In the genomic region with DNA sequence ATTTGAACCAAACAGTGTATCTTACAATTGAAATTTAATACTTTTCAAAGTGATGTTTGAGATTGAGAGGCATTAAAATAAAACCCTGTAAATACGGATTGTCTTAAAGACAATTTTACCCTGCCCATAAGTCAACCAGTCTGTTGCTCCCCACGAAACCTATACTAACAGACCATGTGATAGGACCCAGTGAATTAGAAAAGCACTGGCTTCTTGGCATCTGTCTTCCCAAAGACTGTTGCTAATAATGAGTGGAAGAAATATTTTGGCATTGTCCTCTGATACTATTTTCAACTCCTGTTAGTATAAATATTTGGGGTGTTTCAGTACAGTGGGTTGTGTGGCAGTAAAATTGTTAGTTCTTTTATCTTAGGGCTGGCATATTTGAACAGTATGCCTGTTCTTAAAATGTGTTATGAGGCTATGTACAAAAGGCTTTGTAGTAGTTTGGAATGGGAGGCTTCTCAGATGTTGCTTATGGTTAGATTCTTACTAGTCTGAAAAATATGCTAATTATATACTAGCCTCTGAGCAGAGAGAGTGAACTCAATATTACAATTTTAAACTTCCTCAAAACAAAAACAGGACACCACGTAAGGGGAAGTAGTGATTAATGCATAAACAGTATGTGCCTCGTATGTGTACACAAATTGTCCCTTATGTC, we compare ENCODE assay signal across 8 cellular contexts.
DNase-seq lines count a peak whose midpoint lies in the region; ATAC-seq and TF ChIP-seq lines count a peak whose summit lies in the region.

No MANE protein-coding gene starts in this region.

- no peak for TF ChIP-seq CTCF in HEK293 (tag by site-specific recombination; IDR thresholded peaks at IDR 0.05)
- no peak for TF ChIP-seq CTCF in osteoblast (IDR thresholded peaks at IDR 0.05; ENCODE audit: extremely low read depth, low read depth, low read length)
- TF ChIP-seq CTCF in A673 (conservative IDR thresholded peaks at IDR 0.05; ENCODE audit: low read depth, low read length), result no peak

- H3K27me3 ChIP-seq in SJSA1 (replicated peaks), result no peaks in the 10 kb centered on the region
- no peaks in the 10 kb centered on the region for H3K27me3 ChIP-seq in osteoblast (ENCODE audit: insufficient read depth, low read length)
- H3K27me3 ChIP-seq in A673 (replicated peaks; ENCODE audit: insufficient read depth, low read depth, low read length, poor library complexity), result no peaks in the 10 kb centered on the region

- H3K4me3 ChIP-seq in HEK293 (ENCODE audit: low read depth, low read length) (no peak overlapping the region), SJSA1 (no peak overlapping the region), osteoblast (ENCODE audit: insufficient read depth, low read length) (no peak overlapping the region), A673 (ENCODE audit: low read depth, low read length, poor library complexity, severe bottlenecking) (no peak overlapping the region)

- peaks cover 0 to 2% of the 10 kb centered on the region in 2 experiments; a peak in 1 of 3 replicates for H3K36me3 ChIP-seq in HEK293 (ENCODE audit: control insufficient read depth in 2 of 2, insufficient read depth in 1 of 2, low read length in 2 of 2)
- peaks cover 13% of the 10 kb centered on the region for H3K36me3 ChIP-seq in SJSA1
- peaks cover 4% of the 10 kb centered on the region for H3K36me3 ChIP-seq in osteoblast (ENCODE audit: insufficient read depth, low read length)
- peaks cover 2% of the 10 kb centered on the region for H3K36me3 ChIP-seq in A673 (ENCODE audit: insufficient read depth, low read length, poor library complexity, severe bottlenecking)

- DNase-seq in SJSA1 (ENCODE audit: low read depth in 1 of 2, low spot score in 2 of 2), result peak in 1 of 2 experiments; percentile 41
- DNase-seq in osteoblast (ENCODE audit: insufficient read length, low spot score, missing footprints), result no peak
- DNase-seq in NCI-H128 (lab: John Stamatoyannopoulos, UW; ENCODE audit: unreplicated experiment), result no peak
- DNase-seq in posterior vena cava (ENCODE audit: low spot score), result no peak
- DNase-seq in ecto neural progenitor cell (ENCODE audit: low spot score), result no peak
- DNase-seq in A673 (ENCODE audit: low spot score), result no peak

- H2AFZ ChIP-seq in osteoblast (ENCODE audit: low read length), result no peak overlapping the region

- H4K20me1 ChIP-seq in osteoblast (ENCODE audit: insufficient read depth, low read length), result no peaks in the 10 kb centered on the region

- H3K4me2 ChIP-seq in osteoblast (ENCODE audit: insufficient read depth, low read length), result no peak overlapping the region

- no peak overlapping the region for H3K27ac ChIP-seq in HEK293 (ENCODE audit: extremely low read depth, low read depth, low read length)
- peak overlapping the region; percentile 21; the same call in 1 of the 2 replicates for H3K27ac ChIP-seq in SJSA1
- H3K27ac ChIP-seq in osteoblast (ENCODE audit: low read depth, low read length), result peak overlapping the region; percentile 17
- no peak overlapping the region for H3K27ac ChIP-seq in A673 (ENCODE audit: low read depth, low read length, poor library complexity, severe bottlenecking)

- no TSS peak for BruUV-seq in A673 (replicated peaks; lab: Mats Ljungman, UMichigan)

- intact Hi-C loops in posterior vena cava (cut with DNase I), result no loop called here
- intact Hi-C loops in A673 (cut with micrococcal nuclease; ENCODE audit: unreplicated experiment), result no loop called here

- H3K4me1 ChIP-seq in HEK293 (ENCODE audit: control insufficient read depth, insufficient read depth, low read length) (peaks cover 32% of the 10 kb centered on the region), SJSA1 (replicated peaks) (peaks cover 56% of the 10 kb centered on the region), osteoblast (ENCODE audit: insufficient read depth, low read length) (peaks cover 32% of the 10 kb centered on the region), A673 (ENCODE audit: insufficient read depth, low read length, poor library complexity, severe bottlenecking) (peaks cover 53% of the 10 kb centered on the region)

- H3K9me3 ChIP-seq in HEK293 (ENCODE audit: control insufficient read depth, insufficient read depth, low read depth, low read length) (no peaks in the 10 kb centered on the region), SJSA1 (replicated peaks) (no peaks in the 10 kb centered on the region), osteoblast (ENCODE audit: low read depth, low read length) (no peaks in the 10 kb centered on the region), A673 (ENCODE audit: low read depth, low read length, poor library complexity, severe bottlenecking) (no peaks in the 10 kb centered on the region)

- CTCF ChIA-PET in HEK293 (lab: Yijun Ruan, JAX), result no interaction called here
- CTCF ChIA-PET in A673 (lab: Charles Lee), result no interaction called here

- peaks cover 42% of the 10 kb centered on the region for H3K79me2 ChIP-seq in osteoblast (ENCODE audit: insufficient read depth, low read length)

- ATAC-seq in GM18519 (IDR thresholded peaks at IDR 0.05; ENCODE audit: low FRiP score, unreplicated experiment), result peak; percentile 53

- POLR2A ChIA-PET in HEK293 (lab: Yijun Ruan, JAX), result interaction anchor here (0.7 kb wide), 1 partner anchor 787 kb away, joined by 4 read pairs; no protein-coding TSS in a partner anchor
- POLR2A ChIA-PET in A673 (lab: Charles Lee; ENCODE audit: low non-redundant PET), result no interaction called here

TF ChIP-seq in HEK293, 187 proteins besides CTCF, POLR2A, EP300 and RAD21:
- TF ChIP-seq ZNF623 (tag by site-specific recombination; IDR thresholded peaks at IDR 0.05) (no peak), SP7 (tag by site-specific recombination; IDR thresholded peaks at IDR 0.05) (peak; percentile 81)
TF ChIP-seq in HEK293: peak in this region for 1.

Comparison
In these comparisons a context has a peak if more than half of its experiments do, and no peak if none do; other contexts are left out.
1. H3K27ac ChIP-seq: peak in SJSA1 (single experiment) and osteoblast (single experiment); none in HEK293 (single experiment) and A673 (single experiment).